In the genomic region with DNA sequence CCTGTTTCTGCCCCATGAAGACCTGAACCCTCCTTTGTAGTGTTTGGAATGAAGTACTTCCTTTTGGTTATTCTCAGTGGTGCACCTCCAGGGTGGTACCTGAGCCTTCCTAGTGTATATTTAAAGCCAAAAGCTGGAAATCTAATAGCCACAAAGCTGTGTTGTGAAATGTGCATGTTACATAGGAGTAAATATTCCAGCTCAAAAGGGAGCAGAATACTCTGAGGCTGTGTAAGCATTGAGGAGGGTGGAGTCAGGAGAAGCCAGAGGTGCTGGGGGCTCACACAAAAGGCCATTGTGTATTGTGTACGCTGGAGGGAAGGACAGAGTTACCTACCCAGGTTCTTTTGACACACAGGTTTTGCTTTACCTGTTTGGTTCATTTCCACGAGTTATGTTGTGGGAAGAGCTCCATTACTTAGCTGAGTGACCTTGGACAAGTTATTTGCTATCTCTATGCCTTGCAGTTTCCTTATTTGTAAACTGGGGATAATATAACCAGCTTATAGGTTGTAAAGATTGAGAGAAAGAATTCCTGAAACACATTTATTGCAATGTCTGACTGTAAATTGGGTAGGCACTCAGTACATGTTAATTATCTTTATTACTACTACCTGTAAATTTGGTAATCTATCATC, we compare ENCODE assay signal across 25 cellular contexts. TPM values are rescaled to one million over a fixed set of nuclear protein-coding genes. Genes with fewer than 3 reads are reported as not detected.
"Had no signal": no experiment of that assay in that cellular context is flagged by ENCODE, and none has a peak within 500 bp of the region (broad histone marks: within the 10 kb centered on the region; RNA-seq: fewer than 3 reads in every experiment).

No MANE protein-coding gene starts in this region.

- H3K27me3 Mint-ChIP-seq: activated CD4-positive, alpha-beta T cell treated with anti-CD3 and anti-CD28 coated beads, Interleukin-2, amount 10 ng/mL, durations not matched to agents 7 days and 5 days; activated naive CD8-positive, alpha-beta T cell treated with anti-CD3 and anti-CD28 coated beads, Interleukin-2, amount 50 U/mL, for 24 hours had no signal

- H3K4me1 ChIP-seq: stomach, upper lobe of left lung had no signal

- H3K27ac Mint-ChIP-seq: activated CD4-positive, alpha-beta T cell treated with anti-CD3 and anti-CD28 coated beads, Interleukin-2, amount 10 ng/mL, durations not matched to agents 7 days and 5 days; activated naive CD4-positive, alpha-beta T cell treated with anti-CD3 and anti-CD28 coated beads, Interleukin-2, amount 10 ng/mL, durations not matched to agents 7 days and 5 days; activated naive CD8-positive, alpha-beta T cell treated with anti-CD3 and anti-CD28 coated beads, Interleukin-2, amount 50 U/mL, for 24 hours; memory B cell had no signal

- DNase-seq: activated CD4-positive, alpha-beta T cell treated with anti-CD3 and anti-CD28 coated beads, Interleukin-2, amount 10 ng/mL, durations not matched to agents 7 days and 5 days; activated CD8-positive, alpha-beta memory T cell treated with anti-CD3 and anti-CD28 coated beads, Interleukin-2, amount 50 U/mL, for 48 hours; activated effector memory CD4-positive, alpha-beta T cell treated with Interleukin-2 at 50 U/mL for 16 hours; activated naive CD4-positive, alpha-beta T cell treated with anti-CD3 and anti-CD28 coated beads, Interleukin-2, amount 10 ng/mL, durations not matched to agents 7 days and 5 days; activated naive CD8-positive, alpha-beta T cell treated with anti-CD3 and anti-CD28 coated beads, Interleukin-2, amount 50 U/mL, for 24 hours; activated T-cell treated with anti-CD3 and anti-CD28 coated beads, Interleukin-2, amount 50 U/mL, for 48 hours; anterior cingulate cortex; brain microvascular endothelial cell; central memory CD4-positive, alpha-beta T cell; effector CD4-positive, alpha-beta T cell; gastrocnemius medialis; head of caudate nucleus; kidney glomerular epithelial cell; left ventricle myocardium superior; naive thymus-derived CD4-positive, alpha-beta T cell; psoas muscle; right cardiac atrium; stimulated activated CD4-positive, alpha-beta T cell treated with anti-CD3 and anti-CD28 coated beads, Interleukin-4, amount 100 ng/mL, for 1 hour; stomach; upper lobe of left lung had no signal

- H3K4me3 Mint-ChIP-seq: activated CD4-positive, alpha-beta T cell treated with anti-CD3 and anti-CD28 coated beads, Interleukin-2, amount 10 ng/mL, durations not matched to agents 7 days and 5 days; activated naive CD4-positive, alpha-beta T cell treated with anti-CD3 and anti-CD28 coated beads, Interleukin-2, amount 10 ng/mL, durations not matched to agents 7 days and 5 days; activated naive CD8-positive, alpha-beta T cell treated with anti-CD3 and anti-CD28 coated beads, Interleukin-2, amount 50 U/mL, for 24 hours; memory B cell; naive thymus-derived CD4-positive, alpha-beta T cell had no signal

- H3K9me3 Mint-ChIP-seq: activated naive CD4-positive, alpha-beta T cell treated with anti-CD3 and anti-CD28 coated beads, Interleukin-2, amount 10 ng/mL, durations not matched to agents 7 days and 5 days; activated naive CD8-positive, alpha-beta T cell treated with anti-CD3 and anti-CD28 coated beads, Interleukin-2, amount 50 U/mL, for 24 hours; memory B cell; naive thymus-derived CD4-positive, alpha-beta T cell had no signal

- H3K36me3 Mint-ChIP-seq: memory B cell had no signal

- ATAC-seq: activated CD4-positive, CD25-positive, alpha-beta regulatory T cell treated with anti-CD3 and anti-CD28 coated beads, Interleukin-2, amount 50 U/mL, for 24 hours; activated naive CD8-positive, alpha-beta T cell treated with anti-CD3 and anti-CD28 coated beads, Interleukin-2, amount 50 U/mL, for 24 hours; gastrocnemius medialis; left ventricle myocardium superior; naive thymus-derived CD4-positive, alpha-beta T cell; psoas muscle; right cardiac atrium had no signal

- H3K4me3 ChIP-seq: gastrocnemius medialis, psoas muscle, skin epidermis, stomach, upper lobe of left lung had no signal

- H3K36me3 ChIP-seq: brain microvascular endothelial cell, gastrocnemius medialis, stomach, upper lobe of left lung had no signal

- H3K9me3 ChIP-seq: gastrocnemius medialis, psoas muscle, stomach, upper lobe of left lung had no signal

- H3K4me1 Mint-ChIP-seq: memory B cell had no signal

RNA-seq across cellular contexts. Expression of a gene that starts 24.7 kb away (rescaled TPM):
- total RNA-seq: osteocyte, temporal lobe had no signal
